Comparison of ENCODE assay signal across 22 cellular contexts in genomic region chr17:43554857-43555256, GRCh38. TPM values are rescaled to one million over a fixed set of nuclear protein-coding genes. Genes with fewer than 3 reads are reported as not detected.
DNase-seq lines count a peak whose midpoint lies in the region; ATAC-seq, FAIRE-seq and TF ChIP-seq lines count a peak whose summit lies in the region.
"Had no signal": no experiment of that assay in that cellular context is flagged by ENCODE, and none has a peak within 500 bp of the region (broad histone marks: within the 10 kb centered on the region; RNA-seq: fewer than 3 reads in every experiment).

No MANE protein-coding gene starts in this region.

- no peak for TF ChIP-seq POLR2A in K562 (conservative IDR thresholded peaks at IDR 0.05)

- H2AFZ ChIP-seq in K562 (ENCODE audit: low read depth, low read length) = peak overlapping the region; percentile 35; the same call in 1 of the 2 replicates
- H2AFZ ChIP-seq: GM23248 had no signal

- no peaks in the 10 kb centered on the region for H3K9me1 ChIP-seq in K562 (ENCODE audit: control insufficient read depth, insufficient read depth, low read length)

- no peak overlapping the region for H3K4me2 ChIP-seq in K562 (ENCODE audit: insufficient read depth, low read length)
- H3K4me2 ChIP-seq: KMS-11 had no signal

- TF ChIP-seq CTCF in HEK293 (tag by site-specific recombination; IDR thresholded peaks at IDR 0.05) (no peak), K562 (IDR thresholded peaks at IDR 0.05 in 2 of 3, conservative IDR thresholded peaks at IDR 0.05 in 1 of 3; ENCODE audit: insufficient read depth in 2 of 3, low read depth in 1 of 3, low read length in 3 of 3) (no peak)

- H3K9ac ChIP-seq in K562 (ENCODE audit: insufficient read depth in 1 of 2, low read depth in 2 of 2, low read length in 2 of 2) = peak overlapping the region in 1 of 2 experiments; percentile 37; a peak in 1 of 4 replicates
- H3K9ac ChIP-seq: GM23248, KMS-11 had no signal

- BruUV-seq in K562 (replicated peaks; lab: Mats Ljungman, UMichigan) = no TSS peak

- intact Hi-C loops in K562 (cut with micrococcal nuclease) = no loop called here

- H3K9me3 ChIP-seq in HEK293 (ENCODE audit: control insufficient read depth, insufficient read depth, low read depth, low read length) (no peaks in the 10 kb centered on the region), K562 (replicated peaks; ENCODE audit: control insufficient read depth, insufficient read depth, low read depth, low read length) (no peaks in the 10 kb centered on the region)
- H3K9me3 ChIP-seq: SJSA1 had no signal

- DNase-seq in K562 (ENCODE audit: extremely low read depth in 1 of 4, low spot score in 3 of 4) = no peak
- DNase-seq in left kidney (ENCODE audit: low read depth, low spot score) = peak; percentile 40
- no peak for DNase-seq in NCI-H2029 treated with DMSO at 0.1 percent for 48 hours (lab: John Stamatoyannopoulos, UW)
- DNase-seq in NCI-H2227 (lab: John Stamatoyannopoulos, UW; ENCODE audit: unreplicated experiment) = no peak
- DNase-seq in NCI-H2029 (lab: John Stamatoyannopoulos, UW) = no peak
- DNase-seq: CD4-positive, alpha-beta T cell; COR-L47; DMS 273 treated with DMSO at 0.1 percent for 48 hours; DMS79 treated with DMSO at 0.1 percent for 48 hours; GM23248; NCI-H1105 treated with DMSO at 0.1 percent for 48 hours; NCI-H1694; NCI-H446 treated with DMSO at 0.1 percent for 48 hours; OCI-M1; T-helper 1 cell had no signal

- H3K4me1 ChIP-seq in HEK293 (ENCODE audit: control insufficient read depth, insufficient read depth, low read length) = peaks cover 15% of the 10 kb centered on the region
- peaks cover 21 to 32% of the 10 kb centered on the region in 2 experiments for H3K4me1 ChIP-seq in K562 (replicated peaks in 1 of 2; ENCODE audit: control insufficient read depth in 2 of 2, insufficient read depth in 2 of 2, low read length in 2 of 2)
- H3K4me1 ChIP-seq: SJSA1 had no signal

- 70% methylated on average over 6 of the region's 6 CpGs for WGBS in K562 (ENCODE audit: insufficient coverage, low coverage, missing lambda C conversion rate)

- H3K27me3 ChIP-seq in K562 (ENCODE audit: control insufficient read depth in 2 of 2, insufficient read depth in 2 of 2, low read length in 2 of 2) = no peaks in the 10 kb centered on the region
- H3K27me3 ChIP-seq: SJSA1 had no signal

- POLR2A ChIA-PET in HEK293 (lab: Yijun Ruan, JAX) = interaction anchor here (1.4 kb wide), 1 partner anchor 19 kb away, joined by 3 read pairs; no protein-coding TSS in a partner anchor
- POLR2A ChIA-PET in K562 (lab: Yijun Ruan, JAX) = interaction anchor here (1.5 kb wide), 1 partner anchor 15 kb away, joined by 4 read pairs; no protein-coding TSS in a partner anchor

- H3K36me3 ChIP-seq in HEK293 (ENCODE audit: control insufficient read depth in 2 of 2, insufficient read depth in 1 of 2, low read length in 2 of 2) = no peaks in the 10 kb centered on the region
- H3K36me3 ChIP-seq in K562 (ENCODE audit: control insufficient read depth, insufficient read depth, low read length) = no peaks in the 10 kb centered on the region
- H3K36me3 ChIP-seq: SJSA1 had no signal

- in situ Hi-C loops in K562 (cut with MboI) = no loop called here

- TF ChIP-seq RAD21 in K562 (CRISPR knock-in tag; conservative IDR thresholded peaks at IDR 0.05 in 1 of 2, IDR thresholded peaks at IDR 0.05 in 1 of 2) = no peak

- FAIRE-seq in K562 (lab: Jason Lieb, UNC) = no peak
- FAIRE-seq: GM12878 had no signal

- H4K20me1 ChIP-seq in K562 (replicated peaks; ENCODE audit: control insufficient read depth, insufficient read depth, low read length) = no peaks in the 10 kb centered on the region

- TF ChIP-seq EP300 in K562 (IDR thresholded peaks at IDR 0.05; ENCODE audit: low read length) = no peak

- H3K27ac ChIP-seq in HEK293 (ENCODE audit: extremely low read depth, low read depth, low read length) = no peak overlapping the region
- H3K27ac ChIP-seq in K562 (ENCODE audit: extremely low read depth, low read depth, low read length) = no peak overlapping the region
- H3K27ac ChIP-seq: KMS-11, SJSA1 had no signal

- H3K79me2 ChIP-seq in K562 (ENCODE audit: control insufficient read depth, insufficient read depth, low read length) = no peaks in the 10 kb centered on the region

- no peak overlapping the region for H3K4me3 ChIP-seq in HEK293 (ENCODE audit: low read depth, low read length)
- no peak overlapping the region for H3K4me3 ChIP-seq in K562
- H3K4me3 ChIP-seq: GM12878, GM23248, SJSA1 had no signal

- CTCF ChIA-PET in HEK293 (lab: Yijun Ruan, JAX) (interaction anchor here (0.5 to 1.0 kb wide), 3 partner anchors 36 to 201 kb away, joined by 3 read pairs; no protein-coding TSS in a partner anchor), K562 (lab: Yijun Ruan, JAX; ENCODE audit: low intra/inter-chr PET ratio) (interaction anchor here (1.1 kb wide), 1 partner anchor 34 kb away, joined by 3 read pairs; no protein-coding TSS in a partner anchor)

- no peak for ATAC-seq in K562
- ATAC-seq in GM21825 (IDR thresholded peaks at IDR 0.05; ENCODE audit: unreplicated experiment) = no peak
- ATAC-seq: GM12878, HCT116, Right ventricle myocardium inferior had no signal

TF ChIP-seq in HEK293, 187 proteins besides CTCF, POLR2A, EP300 and RAD21 (continues in another document):
- TF ChIP-seq GLIS1 (tag by site-specific recombination; IDR thresholded peaks at IDR 0.05) = peak; percentile 63
- TF ChIP-seq ZNF155 (tag by site-specific recombination; IDR thresholded peaks at IDR 0.05) = no peak
- TF ChIP-seq EGR2 (tag by site-specific recombination; IDR thresholded peaks at IDR 0.05; ENCODE audit: low read depth) = no peak
- no peak for TF ChIP-seq ZNF26 (tag by site-specific recombination; IDR thresholded peaks at IDR 0.05)
- TF ChIP-seq ZIC2 (tag by site-specific recombination; IDR thresholded peaks at IDR 0.05) = peak; percentile 78

TF ChIP-seq in K562, 482 proteins besides CTCF, POLR2A, EP300 and RAD21 (continues in another document):
- TF ChIP-seq MTA3 (IDR thresholded peaks at IDR 0.05; ENCODE audit: borderline replicate concordance) = no peak

RNA-seq across cellular contexts. Expression of gene ETV4, which starts 8.7 kb away (rescaled TPM):
- total RNA-seq in K562 (2011; cell fraction: chromatin; rRNA removed; ENCODE audit: low replicate concordance) = 23.1 and 47.9 TPM in 2 replicates
- total RNA-seq in K562 (2011; cell fraction: nucleolus; rRNA removed) = 29.0 and 36.8 TPM in 2 replicates
- total RNA-seq in K562 (2011; cell fraction: nucleoplasm; rRNA removed) = 31.4 and 33.5 TPM in 2 replicates
- 49.5 and 73.9 TPM in 2 replicates for total RNA-seq in K562 (2014; rRNA removed)
- total RNA-seq in K562 (2014; rRNA removed; fragmentation: Illumina TruSeq; extraction: Trizol) = 16.6 and 19.8 TPM in 2 replicates
- 27.7 and 28.2 TPM in 2 replicates for total RNA-seq in K562 (2015; rRNA removed; fragmentation: Illumina TruSeq; extraction: Trizol)
- 65.2 and 66.3 TPM in 2 replicates for total RNA-seq in K562 (2021)
- 27.0 and 35.6 TPM in 2 replicates for polyA plus RNA-seq in K562 (2011; rRNA removed)
- 29.9 and 46.7 TPM in 2 replicates for polyA plus RNA-seq in K562 (2011; cell fraction: cytosol; rRNA removed)
- polyA plus RNA-seq in K562 (2011; cell fraction: nucleus; rRNA removed) = 47.1 and 79.3 TPM in 2 replicates
- polyA plus RNA-seq in K562 (2012) = 52.8 and 66.3 TPM in 2 replicates
- polyA plus RNA-seq in K562 (2014; fragmentation: Illumina TruSeq; extraction: Trizol) = 64.1 and 67.3 TPM in 2 replicates
- polyA plus RNA-seq in K562 (2014; fragmentation: Nextera tagmentation; extraction: Ambion mirVana) = 1 to 10 TPM; 5.5 to 7.6 TPM
- 45.4 and 47.1 TPM in 2 replicates for polyA plus RNA-seq in K562 (2014; rRNA removed)
- polyA minus RNA-seq in K562 (2011; rRNA and poly(A)+ RNA removed) = 16.2 and 16.4 TPM in 2 replicates
- polyA minus RNA-seq in K562 (2011; cell fraction: cytosol; rRNA and poly(A)+ RNA removed) = 24.0 and 25.6 TPM in 2 replicates
- polyA minus RNA-seq in K562 (2011; cell fraction: nucleus; rRNA and poly(A)+ RNA removed) = 8.8 and 11.0 TPM in 2 replicates
- total RNA-seq: CD4-positive, alpha-beta T cell had no signal
